ENCODE assay signal across 22 cellular contexts in genomic region chr12:122073815-122074214, GRCh38.
"Had no signal": no experiment of that assay in that cellular context is flagged by ENCODE, and none has a peak within 500 bp of the region (broad histone marks: within the 10 kb centered on the region; RNA-seq: fewer than 3 reads in every experiment).

No MANE protein-coding gene starts in this region.

- H3K36me3 ChIP-seq: colonic mucosa, lower lobe of right lung, prostate gland, stomach had no signal

- H3K27ac ChIP-seq: colonic mucosa, lower lobe of right lung, skin epidermis had no signal

- H3K79me2 ChIP-seq: hepatocyte had no signal

- H2AFZ ChIP-seq: hepatocyte had no signal

- H3K9me3 ChIP-seq: colonic mucosa, lower lobe of right lung, prostate gland, stomach had no signal

- DNase-seq: activated CD4-positive, alpha-beta memory T cell treated with anti-CD3 and anti-CD28 coated beads for 36 hours; activated CD4-positive, alpha-beta T cell treated with anti-CD3 and anti-CD28 coated beads for 48 hours; activated CD4-positive, CD25-positive, alpha-beta regulatory T cell; activated naive CD4-positive, alpha-beta T cell treated with anti-CD3 and anti-CD28 coated beads for 36 hours; activated T-cell treated with anti-CD3 and anti-CD28 coated beads, Interleukin-2, amount 50 U/mL, for 48 hours; amygdala; colonic mucosa; dorsolateral prefrontal cortex; effector memory CD8-positive, alpha-beta T cell; immature natural killer cell; lower lobe of right lung; naive thymus-derived CD4-positive, alpha-beta T cell; right cardiac atrium; stimulated activated CD4-positive, alpha-beta T cell treated with anti-CD3 and anti-CD28 coated beads, Interleukin-1b, Interleukin-23, amount 100 ng/mL, for 48 hours; stomach; T1000; trophoblast cell had no signal

- H3K4me3 ChIP-seq: colonic mucosa, dorsolateral prefrontal cortex, hepatocyte, lower lobe of right lung, prostate gland, skin epidermis, stomach had no signal

- H3K4me2 ChIP-seq: hepatocyte had no signal

- H3K27me3 ChIP-seq: colonic mucosa, dorsolateral prefrontal cortex, hepatocyte, stomach had no signal

- ATAC-seq: effector memory CD8-positive, alpha-beta T cell; left lobe of liver; lower lobe of right lung; naive thymus-derived CD4-positive, alpha-beta T cell; right cardiac atrium had no signal

- FAIRE-seq: bronchial epithelial cell had no signal
